Comparison of ENCODE assay signal across 8 cellular contexts in genomic region chr2:70125498-70125898, GRCh38. TPM values are rescaled to one million over a fixed set of nuclear protein-coding genes. Genes with fewer than 3 reads are reported as not detected.
DNase-seq lines count a peak whose midpoint lies in the region; ATAC-seq and TF ChIP-seq lines count a peak whose summit lies in the region.

No MANE protein-coding gene starts in this region.

- H3K79me2 ChIP-seq in fibroblast of lung (ENCODE audit: control insufficient read depth, insufficient read depth, low read length): no peaks in the 10 kb centered on the region

- H3K4me1 ChIP-seq in fibroblast of lung (ENCODE audit: control insufficient read depth, extremely low read depth, insufficient read depth, low read length): peaks cover 9% of the 10 kb centered on the region
- H3K4me1 ChIP-seq in gastrocnemius medialis: peaks cover 47 to 51% of the 10 kb centered on the region in 2 donors

- intact Hi-C loops in gastrocnemius medialis (cut with DNase I; ENCODE audit: low total_unique reads): loop anchor here (10.0 kb wide), 1 partner anchor 541 kb away; no protein-coding TSS in a partner anchor

- H3K9me3 ChIP-seq in fibroblast of lung (ENCODE audit: control insufficient read depth, insufficient read depth, low read depth, low read length) (no peaks in the 10 kb centered on the region), gastrocnemius medialis (no peaks in the 10 kb centered on the region)

- H3K27ac ChIP-seq in fibroblast of lung (ENCODE audit: insufficient read depth, low read length) (peak overlapping the region; percentile 89), gastrocnemius medialis (peak overlapping the region; percentile 89 to 100 (median 98))

- no peaks in the 10 kb centered on the region for H4K20me1 ChIP-seq in fibroblast of lung (ENCODE audit: control insufficient read depth, extremely low read depth, insufficient read depth, low read length)

- ATAC-seq in T-cell (replicated peaks in 1 of 4) (no peak), gastrocnemius medialis (no peak), HG02763 (IDR thresholded peaks at IDR 0.05; ENCODE audit: unreplicated experiment) (no peak), HG03469 (IDR thresholded peaks at IDR 0.05; ENCODE audit: unreplicated experiment) (no peak)

- peak overlapping the region; percentile 57 for H2AFZ ChIP-seq in fibroblast of lung (ENCODE audit: low read length)

- H3K4me2 ChIP-seq in fibroblast of lung (ENCODE audit: extremely low read depth, insufficient read depth, low read length): no peak overlapping the region

- H3K36me3 ChIP-seq in fibroblast of lung (ENCODE audit: control insufficient read depth, insufficient read depth, low read length) (no peaks in the 10 kb centered on the region), gastrocnemius medialis (no peaks in the 10 kb centered on the region)

- CTCF ChIA-PET in T-cell (lab: Charles Lee): interaction anchor here (0.6 to 2.6 kb wide), 7 partner anchors 11 to 64 kb away, joined by 4 to 20 read pairs (median 7); no protein-coding TSS in a partner anchor

- no peak for DNase-seq in GM12864 (ENCODE audit: low read depth)
- DNase-seq in T-cell: peak in 1 of 34 experiments; percentile 18
- no peak for DNase-seq in fibroblast of lung (ENCODE audit: low read depth in 2 of 2)
- DNase-seq in gastrocnemius medialis: no peak
- no peak for DNase-seq in HT-29 (ENCODE audit: low spot score)
- DNase-seq in NCI-H82 treated with DMSO at 0.1 percent for 48 hours (lab: John Stamatoyannopoulos, UW; ENCODE audit: unreplicated experiment): no peak

- H3K4me3 ChIP-seq in GM12864 (ENCODE audit: low read depth, low read length): peak overlapping the region; percentile 41; the same call in 1 of the 2 replicates
- H3K4me3 ChIP-seq in fibroblast of lung (replicated peaks in 1 of 4; ENCODE audit: control extremely low read depth in 1 of 4, insufficient read depth in 1 of 4, low read depth in 3 of 4, low read length in 4 of 4): peak overlapping the region in 2 of 4 experiments; percentile 27 to 53
- H3K4me3 ChIP-seq in gastrocnemius medialis: peak overlapping the region; percentile 64 to 80 (median 74)

- no peaks in the 10 kb centered on the region for H3K27me3 Mint-ChIP-seq in T-cell

- H3K36me3 Mint-ChIP-seq in T-cell: no peaks in the 10 kb centered on the region

- in situ Hi-C loops in gastrocnemius medialis (cut with MboI; ENCODE audit: low sequenced_read_pairs in 4 of 4): no loop called here

- TF ChIP-seq CTCF in GM12864 (IDR thresholded peaks at IDR 0.05; ENCODE audit: low read depth, low read length, missing control alignments) (no peak), fibroblast of lung (conservative IDR thresholded peaks at IDR 0.05 in 1 of 2, IDR thresholded peaks at IDR 0.05 in 1 of 2; ENCODE audit: low read depth in 1 of 2, low read length in 2 of 2) (no peak), gastrocnemius medialis (IDR thresholded peaks at IDR 0.05 in 4 of 5, conservative IDR thresholded peaks at IDR 0.05 in 1 of 5) (no peak)

- H3K4me1 Mint-ChIP-seq in T-cell: peaks cover 76 to 88% (median 85%) of the 10 kb centered on the region in 3 donors

- H3K9ac ChIP-seq in fibroblast of lung (ENCODE audit: insufficient read depth, low read length): peak overlapping the region; percentile 67

- H3K9me3 Mint-ChIP-seq in T-cell: no peaks in the 10 kb centered on the region

- peak overlapping the region; percentile 100 for H3K27ac Mint-ChIP-seq in T-cell

- H3K27me3 ChIP-seq in fibroblast of lung (ENCODE audit: control insufficient read depth, insufficient read depth, low read length) (no peaks in the 10 kb centered on the region), gastrocnemius medialis (no peaks in the 10 kb centered on the region)

- H3K4me3 Mint-ChIP-seq in T-cell: peak overlapping the region; percentile 90 to 98 (median 95)

- POLR2A ChIA-PET in T-cell (lab: Charles Lee): interaction anchor here (0.6 to 3.7 kb wide), 13 partner anchors 8 to 211 kb away, joined by 3 to 18 read pairs (median 6); partner anchors contain the start of genes C2orf42 (in 1 of the 2) and MXD1 (in 1 of the 2)

- TF ChIP-seq POLR2A in gastrocnemius medialis (IDR thresholded peaks at IDR 0.05): no peak

RNA-seq across cellular contexts. Expression of gene PCBP1, which starts 38.2 kb away (rescaled TPM):
- total RNA-seq in T-cell (100 to 1,000 TPM; 303 to 431 (median 386) TPM), fibroblast of lung (30.6 and 42.1 TPM in 2 replicates), gastrocnemius medialis (100 to 1,000 TPM; 178 to 296 (median 262) TPM)
- 104 and 143 TPM in 2 replicates for polyA plus RNA-seq in fibroblast of lung
- polyA plus RNA-seq in fibroblast of lung (2012): 237 and 312 TPM in 2 replicates
- 137 and 144 TPM in 2 replicates for polyA minus RNA-seq in fibroblast of lung (ENCODE audit: low replicate concordance)
- total RNA-seq in HT-29 (2014; rRNA removed; shearing (Covaris generic)): 47.6 and 52.6 TPM in 2 replicates
